In genomic region chr2:33108483-33109443, GRCh38 we compare ENCODE assay signal across 12 cellular contexts.
A peak's percentile ranks its signal among the peaks of the same experiment; 100 is the strongest.
DNase-seq lines count a peak whose midpoint lies in the region; ATAC-seq and TF ChIP-seq lines count a peak whose summit lies in the region.
"Had no signal": no experiment of that assay in that cellular context is flagged by ENCODE, and none has a peak within 500 bp of the region (broad histone marks: within the 10 kb centered on the region; RNA-seq: fewer than 3 reads in every experiment).

No MANE protein-coding gene starts in this region.

- H3K36me3 ChIP-seq in stomach smooth muscle (ENCODE audit: control insufficient read depth in 2 of 2, insufficient read depth in 2 of 2, low read length in 2 of 2), result no peaks in the 10 kb centered on the region
- no peaks in the 10 kb centered on the region for H3K36me3 ChIP-seq in thyroid gland

- H3K27ac Mint-ChIP-seq in chondrocyte (ENCODE audit: unreplicated experiment), result peak overlapping the region; percentile 89

- no peak for TF ChIP-seq CTCF in chondrocyte (IDR thresholded peaks at IDR 0.05)
- no peak for TF ChIP-seq CTCF in thyroid gland (IDR thresholded peaks at IDR 0.05)

- H3K36me3 Mint-ChIP-seq in chondrocyte (ENCODE audit: low read depth), result peaks cover 2% of the 10 kb centered on the region

- no peak overlapping the region for H3K9ac ChIP-seq in stomach smooth muscle (ENCODE audit: low read length in 2 of 2)

- H3K9me3 Mint-ChIP-seq in chondrocyte (ENCODE audit: low read depth), result peaks cover 11% of the 10 kb centered on the region

- TF ChIP-seq POLR2A in thyroid gland (IDR thresholded peaks at IDR 0.05), result no peak

- 47% methylated on average over 11 of the region's 11 CpGs for WGBS in right cardiac atrium
- 79 to 87% methylated on average over 11 of the region's 11 CpGs for whole genome bisulfite sequencing in thyroid gland, 2 donors

- ATAC-seq in right cardiac atrium (peak; percentile 61 to 71), HG03520 (IDR thresholded peaks at IDR 0.05; ENCODE audit: unreplicated experiment) (no peak)
- ATAC-seq: PC-3 had no signal

- peak in 60 of 76 experiments; percentile 2 to 91 (median 34) for DNase-seq in HUDEP-2 (lab: John Stamatoyannopoulos, UW; ENCODE audit: unreplicated experiment in 76 of 76)
- no peak for DNase-seq in chondrocyte (ENCODE audit: low spot score)
- no peak for DNase-seq in right cardiac atrium
- DNase-seq in thyroid gland, result no peak
- DNase-seq in NCI-H345 treated with DMSO at 0.1 percent for 48 hours (lab: John Stamatoyannopoulos, UW; ENCODE audit: unreplicated experiment), result no peak
- DNase-seq in GM03348 (ENCODE audit: low spot score), result no peak
- DNase-seq: caudate nucleus, hypothalamus, NCI-H187 treated with DMSO at 0.1 percent for 48 hours, PC-3 had no signal

- H3K4me3 ChIP-seq in right cardiac atrium (ENCODE audit: low read length) (no peak overlapping the region), stomach smooth muscle (ENCODE audit: low read length in 2 of 2) (peak overlapping the region; percentile 4 to 24), thyroid gland (replicated peaks in 1 of 3) (no peak overlapping the region)

- no peak overlapping the region for H3K4me3 Mint-ChIP-seq in chondrocyte (ENCODE audit: unreplicated experiment)

- H3K27me3 Mint-ChIP-seq in chondrocyte (ENCODE audit: low read depth), result no peaks in the 10 kb centered on the region

- H3K9me3 ChIP-seq in right cardiac atrium (ENCODE audit: control insufficient read depth, low read length) (no peaks in the 10 kb centered on the region), stomach smooth muscle (ENCODE audit: control insufficient read depth in 2 of 2, low read length in 2 of 2) (no peaks in the 10 kb centered on the region), thyroid gland (no peaks in the 10 kb centered on the region)

- H3K4me1 Mint-ChIP-seq in chondrocyte (ENCODE audit: low read depth), result peaks cover 71% of the 10 kb centered on the region

- H3K27me3 ChIP-seq in right cardiac atrium (ENCODE audit: control insufficient read depth, insufficient read depth) (no peaks in the 10 kb centered on the region), stomach smooth muscle (ENCODE audit: control insufficient read depth in 1 of 2, insufficient read depth in 2 of 2, low read length in 2 of 2) (no peaks in the 10 kb centered on the region), thyroid gland (no peaks in the 10 kb centered on the region)

- intact Hi-C loops in right cardiac atrium (cut with DNase I), result no loop called here
- intact Hi-C loops in thyroid gland (cut with DNase I), result no loop called here

- H3K4me1 ChIP-seq in right cardiac atrium (ENCODE audit: control insufficient read depth, insufficient read depth, low read length) (peaks cover 4% of the 10 kb centered on the region), stomach smooth muscle (ENCODE audit: control insufficient read depth, insufficient read depth, low read length) (peaks cover 25% of the 10 kb centered on the region), thyroid gland (no peaks in the 10 kb centered on the region)

- H3K27ac ChIP-seq in right cardiac atrium (ENCODE audit: low read length), result peak overlapping the region; percentile 45
- H3K27ac ChIP-seq in stomach smooth muscle (ENCODE audit: low read length), result peak overlapping the region; percentile 32
- H3K27ac ChIP-seq in thyroid gland, result no peak overlapping the region

Comparison
In these comparisons a context has a peak if more than half of its experiments do, and no peak if none do; other contexts are left out.
1. DNase-seq: peak in HUDEP-2 (60 of 76); none in chondrocyte (single experiment), right cardiac atrium (0 of 3), thyroid gland (0 of 2), NCI-H345 treated with DMSO at 0.1 percent for 48 hours (single experiment) and GM03348 (single experiment).
2. H3K27ac ChIP-seq: peak in right cardiac atrium (single experiment) and stomach smooth muscle (single experiment); none in thyroid gland (0 of 3).
3. H3K4me3 ChIP-seq: peak in stomach smooth muscle (2 of 2); none in right cardiac atrium (single experiment) and thyroid gland (0 of 3).